14 cellular contexts compared by ENCODE assay signal in genomic region chr12:3117628-3118027, GRCh38. TPM values are rescaled to one million over a fixed set of nuclear protein-coding genes. Genes with fewer than 3 reads are reported as not detected.
DNase-seq lines count a peak whose midpoint lies in the region; ATAC-seq, FAIRE-seq and TF ChIP-seq lines count a peak whose summit lies in the region.
"Had no signal": no experiment of that assay in that cellular context is flagged by ENCODE, and none has a peak within 500 bp of the region (broad histone marks: within the 10 kb centered on the region; RNA-seq: fewer than 3 reads in every experiment).

No MANE protein-coding gene starts in this region.

- peak; percentile 78 for DNase-seq in AG09319 (ENCODE audit: extremely low read depth, low read depth)
- DNase-seq in NCI-H2171 (lab: John Stamatoyannopoulos, UW) = peak; percentile 86
- no peak for DNase-seq in endothelial cell of umbilical vein (ENCODE audit: low read depth, low spot score)
- DNase-seq in nephron progenitor cell = no peak
- DNase-seq in NCI-H1105 (lab: John Stamatoyannopoulos, UW) = no peak
- DNase-seq in activated CD8-positive, alpha-beta memory T cell treated with anti-CD3 and anti-CD28 coated beads, Interleukin-2, amount 10 ng/mL, durations not matched to agents 7 days and 5 days = no peak
- no peak for DNase-seq in AML-193 (lab: John Stamatoyannopoulos, UW)
- no peak for DNase-seq in HuH-7.5 (ENCODE audit: low spot score)
- DNase-seq: CD8-positive, alpha-beta memory T cell; effector memory CD4-positive, alpha-beta T cell had no signal

- peaks cover 6% of the 10 kb centered on the region for H3K36me3 Mint-ChIP-seq in nephron progenitor cell (ENCODE audit: low read depth)
- H3K36me3 Mint-ChIP-seq in activated CD8-positive, alpha-beta memory T cell treated with anti-CD3 and anti-CD28 coated beads, Interleukin-2, amount 10 ng/mL, durations not matched to agents 7 days and 5 days = no peaks in the 10 kb centered on the region
- H3K36me3 Mint-ChIP-seq: CD8-positive, alpha-beta memory T cell had no signal

- no peak for TF ChIP-seq POLR2A in endothelial cell of umbilical vein (IDR thresholded peaks at IDR 0.05; ENCODE audit: low read depth, low read length)

- no peak for FAIRE-seq in endothelial cell of umbilical vein (lab: Jason Lieb, UNC)
- FAIRE-seq: GM18507 had no signal

- CTCF ChIA-PET in endothelial cell of umbilical vein (lab: Charles Lee) = interaction anchor here (0.7 to 2.7 kb wide), 6 partner anchors 12 to 158 kb away, joined by 3 to 17 read pairs (median 4); no protein-coding TSS in a partner anchor
- CTCF ChIA-PET in activated CD8-positive, alpha-beta memory T cell treated with anti-CD3 and anti-CD28 coated beads, Interleukin-2, amount 10 ng/mL, durations not matched to agents 7 days and 5 days (lab: Charles Lee) = no interaction called here

- H3K4me3 ChIP-seq in endothelial cell of umbilical vein (replicated peaks in 1 of 3; ENCODE audit: insufficient read depth in 1 of 3, low read depth in 1 of 3, low read length in 3 of 3) = no peak overlapping the region

- no peaks in the 10 kb centered on the region for H3K9me3 ChIP-seq in endothelial cell of umbilical vein (replicated peaks; ENCODE audit: control insufficient read depth, insufficient read depth, low read length)

- H3K27ac ChIP-seq in endothelial cell of umbilical vein (ENCODE audit: insufficient read depth, low read depth, low read length) = peak overlapping the region; percentile 72
- H3K27ac ChIP-seq: HL-60 had no signal

- dilution Hi-C loops in endothelial cell of umbilical vein (cut with MboI; ENCODE audit: extremely low pct_ligation_motif_present, low sequenced_read_pairs) = no loop called here

- no peak overlapping the region for H2AFZ ChIP-seq in endothelial cell of umbilical vein (ENCODE audit: low read depth, low read length)

- H3K27me3 Mint-ChIP-seq in nephron progenitor cell (ENCODE audit: low read depth, poor library complexity) = peaks cover 6% of the 10 kb centered on the region
- peaks cover 28% of the 10 kb centered on the region for H3K27me3 Mint-ChIP-seq in activated CD8-positive, alpha-beta memory T cell treated with anti-CD3 and anti-CD28 coated beads, Interleukin-2, amount 10 ng/mL, durations not matched to agents 7 days and 5 days

- no peak overlapping the region for H3K4me3 Mint-ChIP-seq in nephron progenitor cell
- H3K4me3 Mint-ChIP-seq in activated CD8-positive, alpha-beta memory T cell treated with anti-CD3 and anti-CD28 coated beads, Interleukin-2, amount 10 ng/mL, durations not matched to agents 7 days and 5 days = no peak overlapping the region
- H3K4me3 Mint-ChIP-seq: activated T-helper 1 cell treated with anti-CD3 and anti-CD28 coated beads, Interleukin-12 subunit alpha, Interleukin-12 subunit beta, Interleukin-2, Interleukin-4 antibody, amounts not matched to agents 30 ng/mL and 10 ng/mL and 1 ng/mL, durations not matched to agents 14 hours and 24 hours and 36 hours; CD8-positive, alpha-beta memory T cell had no signal

- peak overlapping the region; percentile 35 for H3K9ac ChIP-seq in endothelial cell of umbilical vein (replicated peaks; ENCODE audit: extremely low read depth, insufficient read depth, low read length)

- H4K20me1 ChIP-seq in endothelial cell of umbilical vein (replicated peaks; ENCODE audit: control insufficient read depth, extremely low read depth, insufficient read depth, low read length) = no peaks in the 10 kb centered on the region

- no TSS peak for BruUV-seq in endothelial cell of umbilical vein (replicated peaks; lab: Mats Ljungman, UMichigan)

- no peaks in the 10 kb centered on the region for H3K9me3 Mint-ChIP-seq in nephron progenitor cell
- H3K9me3 Mint-ChIP-seq in activated CD8-positive, alpha-beta memory T cell treated with anti-CD3 and anti-CD28 coated beads, Interleukin-2, amount 10 ng/mL, durations not matched to agents 7 days and 5 days (ENCODE audit: low read depth) = no peaks in the 10 kb centered on the region
- H3K9me3 Mint-ChIP-seq: activated T-helper 1 cell treated with anti-CD3 and anti-CD28 coated beads, Interleukin-12 subunit alpha, Interleukin-12 subunit beta, Interleukin-2, Interleukin-4 antibody, amounts not matched to agents 30 ng/mL and 10 ng/mL and 1 ng/mL, durations not matched to agents 14 hours and 24 hours and 36 hours; CD8-positive, alpha-beta memory T cell had no signal

- H3K9me1 ChIP-seq in endothelial cell of umbilical vein (replicated peaks; ENCODE audit: control insufficient read depth, extremely low read depth, insufficient read depth, low read length) = no peaks in the 10 kb centered on the region

- H3K36me3 ChIP-seq in endothelial cell of umbilical vein (ENCODE audit: control insufficient read depth in 2 of 2, extremely low read depth in 1 of 2, insufficient read depth in 2 of 2, low read length in 2 of 2) = peaks cover 0 to 1% of the 10 kb centered on the region in 2 experiments

- intact Hi-C loops in endothelial cell of umbilical vein (cut with micrococcal nuclease) = loop anchor here (1.0 kb wide), 1 partner anchor 44 kb away; no protein-coding TSS in a partner anchor

- H3K79me2 ChIP-seq in endothelial cell of umbilical vein (ENCODE audit: control insufficient read depth, insufficient read depth, low read length) = no peaks in the 10 kb centered on the region

- no peak for TF ChIP-seq CTCF in AG09319 (IDR thresholded peaks at IDR 0.05; ENCODE audit: low read depth, low read length)
- TF ChIP-seq CTCF in endothelial cell of umbilical vein (IDR thresholded peaks at IDR 0.05; ENCODE audit: extremely low read depth in 1 of 2, insufficient read depth in 1 of 2, low read depth in 1 of 2, low read length in 2 of 2) = no peak
- no peak for TF ChIP-seq CTCF in nephron progenitor cell (IDR thresholded peaks at IDR 0.05)

- peak overlapping the region; percentile 15 for H3K4me2 ChIP-seq in endothelial cell of umbilical vein (ENCODE audit: insufficient read depth, low read length)

- POLR2A ChIA-PET in endothelial cell of umbilical vein (lab: Charles Lee) = no interaction called here

- H3K27me3 ChIP-seq in endothelial cell of umbilical vein (ENCODE audit: control insufficient read depth in 2 of 2, insufficient read depth in 2 of 2, low read length in 2 of 2) = no peaks in the 10 kb centered on the region

- peak overlapping the region; percentile 96 for H3K27ac Mint-ChIP-seq in nephron progenitor cell
- H3K27ac Mint-ChIP-seq in activated CD8-positive, alpha-beta memory T cell treated with anti-CD3 and anti-CD28 coated beads, Interleukin-2, amount 10 ng/mL, durations not matched to agents 7 days and 5 days = no peak overlapping the region
- H3K27ac Mint-ChIP-seq: activated T-helper 1 cell treated with anti-CD3 and anti-CD28 coated beads, Interleukin-12 subunit alpha, Interleukin-12 subunit beta, Interleukin-2, Interleukin-4 antibody, amounts not matched to agents 30 ng/mL and 10 ng/mL and 1 ng/mL, durations not matched to agents 14 hours and 24 hours and 36 hours; CD8-positive, alpha-beta memory T cell had no signal

- peaks cover 26% of the 10 kb centered on the region for H3K4me1 ChIP-seq in endothelial cell of umbilical vein (ENCODE audit: control insufficient read depth, extremely low read depth, insufficient read depth, low read length)

- no peak for ATAC-seq in activated CD8-positive, alpha-beta memory T cell treated with anti-CD3 and anti-CD28 coated beads, Interleukin-2, amount 10 ng/mL, durations not matched to agents 7 days and 5 days
- ATAC-seq: HCT116 had no signal

- peaks cover 80% of the 10 kb centered on the region for H3K4me1 Mint-ChIP-seq in nephron progenitor cell
- H3K4me1 Mint-ChIP-seq in activated CD8-positive, alpha-beta memory T cell treated with anti-CD3 and anti-CD28 coated beads, Interleukin-2, amount 10 ng/mL, durations not matched to agents 7 days and 5 days = peaks cover 11% of the 10 kb centered on the region

TF ChIP-seq in endothelial cell of umbilical vein, 7 proteins besides CTCF, POLR2A, EP300 and RAD21:
- no peak for TF ChIP-seq MYC (IDR thresholded peaks at IDR 0.05; ENCODE audit: low read depth, low read length)
- TF ChIP-seq JUN (IDR thresholded peaks at IDR 0.05; ENCODE audit: borderline replicate concordance, insufficient read depth, insufficient read length, low read depth) = no peak
- no peak for TF ChIP-seq MAX (IDR thresholded peaks at IDR 0.05; ENCODE audit: insufficient read depth, insufficient read length)

RNA-seq across cellular contexts. Expression of gene TSPAN9, which starts 40.4 kb away (rescaled TPM):
- 55.1 and 66.8 TPM in 2 replicates for total RNA-seq in endothelial cell of umbilical vein
- polyA plus RNA-seq in endothelial cell of umbilical vein = 43.3 and 46.8 TPM in 2 replicates
- polyA plus RNA-seq in endothelial cell of umbilical vein (2011; cell fraction: cytosol; rRNA removed) = 48.4 and 54.9 TPM in 2 replicates
- polyA plus RNA-seq in endothelial cell of umbilical vein (2011; cell fraction: nucleus; rRNA removed) = 58.7 and 68.7 TPM in 2 replicates
- 39.4 and 63.3 TPM in 2 replicates for polyA plus RNA-seq in endothelial cell of umbilical vein (2012)
- polyA minus RNA-seq in endothelial cell of umbilical vein = 74.6 and 116 TPM in 2 replicates
- polyA minus RNA-seq in endothelial cell of umbilical vein (2011; cell fraction: cytosol; rRNA and poly(A)+ RNA removed) = 1.0 TPM
- polyA minus RNA-seq in endothelial cell of umbilical vein (2011; cell fraction: nucleus; rRNA and poly(A)+ RNA removed) = 25.0 and 34.3 TPM in 2 replicates
- total RNA-seq in activated CD8-positive, alpha-beta memory T cell treated with anti-CD3 and anti-CD28 coated beads, Interleukin-2, amount 10 ng/mL, durations not matched to agents 7 days and 5 days = not detected
- polyA plus RNA-seq: CD8-positive, alpha-beta memory T cell had no signal

Comparison
In these comparisons a context has a peak if more than half of its experiments do, and no peak if none do; other contexts are left out.
1. DNase-seq: peak in AG09319 (single experiment) and NCI-H2171 (single experiment); none in endothelial cell of umbilical vein (single experiment), nephron progenitor cell (single experiment), NCI-H1105 (single experiment), activated CD8-positive, alpha-beta memory T cell treated with anti-CD3 and anti-CD28 coated beads, Interleukin-2, amount 10 ng/mL, durations not matched to agents 7 days and 5 days (single experiment), AML-193 (0 of 2) and HuH-7.5 (single experiment).
2. RNA of gene TSPAN9, which starts 40.4 kb away (total RNA-seq): 55.1 to 66.8 TPM in endothelial cell of umbilical vein; not detected in activated CD8-positive, alpha-beta memory T cell treated with anti-CD3 and anti-CD28 coated beads, Interleukin-2, amount 10 ng/mL, durations not matched to agents 7 days and 5 days; every median in the first group is over 10 times any median in the second.